In genomic region chr12:3170423-3171194, GRCh38 we compare ENCODE assay signal across 10 cellular contexts.
A peak's percentile ranks its signal among the peaks of the same experiment; 100 is the strongest.
DNase-seq lines count a peak whose midpoint lies in the region; ATAC-seq and TF ChIP-seq lines count a peak whose summit lies in the region.
"Had no signal": no experiment of that assay in that cellular context is flagged by ENCODE, and none has a peak within 500 bp of the region (broad histone marks: within the 10 kb centered on the region; RNA-seq: fewer than 3 reads in every experiment).

No MANE protein-coding gene starts in this region.

- no peaks in the 10 kb centered on the region for H3K9me3 Mint-ChIP-seq in activated T-helper 1 cell treated with anti-CD3 and anti-CD28 coated beads, Interleukin-12 subunit alpha, Interleukin-12 subunit beta, Interleukin-2, Interleukin-4 antibody, amounts not matched to agents 30 ng/mL and 10 ng/mL and 1 ng/mL, durations not matched to agents 14 hours and 24 hours and 36 hours

- no peak for TF ChIP-seq RAD21 in HCT116 (IDR thresholded peaks at IDR 0.05; ENCODE audit: low read depth)

- H3K79me2 ChIP-seq in HCT116 (ENCODE audit: insufficient read depth, low read length), result no peaks in the 10 kb centered on the region

- DNase-seq in HCT116 (ENCODE audit: low read depth, low spot score) (peak; percentile 67), WERI-Rb-1 (peak; percentile 51), fibroblast of villous mesenchyme (ENCODE audit: low read depth) (peak; percentile 94), superior temporal gyrus (ENCODE audit: extremely low spot score) (peak; percentile 20), posterior vena cava (ENCODE audit: low spot score) (no peak)
- DNase-seq in activated T-helper 1 cell treated with anti-CD3 and anti-CD28 coated beads, Interleukin-12 subunit alpha, Interleukin-12 subunit beta, Interleukin-2, Interleukin-4 antibody, amounts not matched to agents 30 ng/mL and 10 ng/mL and 1 ng/mL, durations not matched to agents 14 hours and 24 hours and 36 hours (ENCODE audit: low spot score), result no peak
- DNase-seq: activated CD4-positive, alpha-beta T cell treated with anti-CD3 and anti-CD28 coated beads for 1 hour; activated naive CD4-positive, alpha-beta T cell treated with anti-CD3 and anti-CD28 coated beads, Interleukin-2, amount 50 U/mL, for 16 hours; GDM1 had no signal

- no peaks in the 10 kb centered on the region for H3K27me3 ChIP-seq in HCT116 (ENCODE audit: insufficient read depth, low read length)
- H3K27me3 ChIP-seq in WERI-Rb-1 (ENCODE audit: insufficient read depth, low read depth, severe bottlenecking), result no peaks in the 10 kb centered on the region

- peak overlapping the region; percentile 79 for H3K4me2 ChIP-seq in HCT116 (ENCODE audit: low read length)

- no peaks in the 10 kb centered on the region for H3K36me3 Mint-ChIP-seq in activated T-helper 1 cell treated with anti-CD3 and anti-CD28 coated beads, Interleukin-12 subunit alpha, Interleukin-12 subunit beta, Interleukin-2, Interleukin-4 antibody, amounts not matched to agents 30 ng/mL and 10 ng/mL and 1 ng/mL, durations not matched to agents 14 hours and 24 hours and 36 hours (ENCODE audit: low read depth)

- no peak overlapping the region for H3K4me3 Mint-ChIP-seq in activated T-helper 1 cell treated with anti-CD3 and anti-CD28 coated beads, Interleukin-12 subunit alpha, Interleukin-12 subunit beta, Interleukin-2, Interleukin-4 antibody, amounts not matched to agents 30 ng/mL and 10 ng/mL and 1 ng/mL, durations not matched to agents 14 hours and 24 hours and 36 hours

- H3K4me1 ChIP-seq in HCT116 (ENCODE audit: control insufficient read depth in 1 of 2, insufficient read depth in 2 of 2, low read length in 2 of 2), result peaks cover 30 to 42% of the 10 kb centered on the region in 2 experiments

- H3K27ac ChIP-seq in HCT116 (ENCODE audit: low read depth, low read length) (peak overlapping the region; percentile 43; the same call in 1 of the 2 replicates), WERI-Rb-1 (peak overlapping the region; percentile 94)

- no TSS peak for BruUV-seq in HCT116 (replicated peaks; lab: Mats Ljungman, UMichigan)

- peak overlapping the region in 1 of 2 experiments; percentile 14; a peak in 2 of 4 replicates for H3K4me3 ChIP-seq in HCT116 (replicated peaks in 1 of 2; ENCODE audit: low read depth in 1 of 2, low read length in 2 of 2)
- H3K4me3 ChIP-seq in WERI-Rb-1 (ENCODE audit: low read depth, low read length), result no peak overlapping the region
- peak overlapping the region; percentile 5 for H3K4me3 ChIP-seq in fibroblast of villous mesenchyme (ENCODE audit: low read depth, low read length)

- POLR2A ChIA-PET in HCT116 (lab: Charles Lee), result no interaction called here

- CTCF ChIA-PET in HCT116 (lab: Charles Lee), result no interaction called here

- RAD21 ChIA-PET in HCT116 (lab: Charles Lee; ENCODE audit: low non-redundant PET in 1 of 2, low total read pairs in 2 of 2, uncharacterized antibody in 2 of 2, unreplicated experiment in 2 of 2), result no interaction called here

- no peak for TF ChIP-seq POLR2A in HCT116 (IDR thresholded peaks at IDR 0.05; ENCODE audit: borderline replicate concordance, extremely low read depth, insufficient read depth, insufficient read length)

- TF ChIP-seq CTCF in HCT116 (IDR thresholded peaks at IDR 0.05 in 2 of 3, conservative IDR thresholded peaks at IDR 0.05 in 1 of 3; ENCODE audit: borderline replicate concordance in 1 of 3, insufficient read depth in 1 of 3, low read depth in 2 of 3, low read length in 2 of 3) (no peak), WERI-Rb-1 (IDR thresholded peaks at IDR 0.05; ENCODE audit: low read depth, low read length) (no peak), fibroblast of villous mesenchyme (IDR thresholded peaks at IDR 0.05; ENCODE audit: insufficient read depth, low read depth, low read length) (no peak)

- no peaks in the 10 kb centered on the region for H4K20me1 ChIP-seq in HCT116 (ENCODE audit: insufficient read depth)

- peak; percentile 67 for ATAC-seq in HCT116
- ATAC-seq in GM18511 (IDR thresholded peaks at IDR 0.05; ENCODE audit: unreplicated experiment), result no peak

- no peaks in the 10 kb centered on the region for H3K9me3 ChIP-seq in HCT116 (ENCODE audit: control insufficient read depth in 1 of 2, insufficient read depth in 1 of 2, low read depth in 1 of 2, low read length in 2 of 2)
- H3K9me3 ChIP-seq in WERI-Rb-1 (ENCODE audit: severe bottlenecking), result no peaks in the 10 kb centered on the region

- H3K9ac ChIP-seq in HCT116 (ENCODE audit: low read length), result peak overlapping the region; percentile 42

- no peaks in the 10 kb centered on the region for H3K9me2 ChIP-seq in HCT116 (ENCODE audit: insufficient read depth)

- no peak overlapping the region for H2AFZ ChIP-seq in HCT116 (ENCODE audit: low read depth, low read length, poor library complexity, severe bottlenecking)

- intact Hi-C loops in HCT116 (cut with micrococcal nuclease), result no loop called here
- intact Hi-C loops in activated T-helper 1 cell treated with anti-CD3 and anti-CD28 coated beads, Interleukin-12 subunit alpha, Interleukin-12 subunit beta, Interleukin-2, Interleukin-4 antibody, amounts not matched to agents 30 ng/mL and 10 ng/mL and 1 ng/mL, durations not matched to agents 14 hours and 24 hours and 36 hours (cut with micrococcal nuclease), result no loop called here
- intact Hi-C loops in posterior vena cava (cut with DNase I), result no loop called here

- peaks cover 4% of the 10 kb centered on the region for H3K27me3 Mint-ChIP-seq in activated T-helper 1 cell treated with anti-CD3 and anti-CD28 coated beads, Interleukin-12 subunit alpha, Interleukin-12 subunit beta, Interleukin-2, Interleukin-4 antibody, amounts not matched to agents 30 ng/mL and 10 ng/mL and 1 ng/mL, durations not matched to agents 14 hours and 24 hours and 36 hours (ENCODE audit: insufficient read depth)

- H3K4me1 Mint-ChIP-seq in activated T-helper 1 cell treated with anti-CD3 and anti-CD28 coated beads, Interleukin-12 subunit alpha, Interleukin-12 subunit beta, Interleukin-2, Interleukin-4 antibody, amounts not matched to agents 30 ng/mL and 10 ng/mL and 1 ng/mL, durations not matched to agents 14 hours and 24 hours and 36 hours (ENCODE audit: low read depth), result no peaks in the 10 kb centered on the region

- no peak overlapping the region for H3K27ac Mint-ChIP-seq in activated T-helper 1 cell treated with anti-CD3 and anti-CD28 coated beads, Interleukin-12 subunit alpha, Interleukin-12 subunit beta, Interleukin-2, Interleukin-4 antibody, amounts not matched to agents 30 ng/mL and 10 ng/mL and 1 ng/mL, durations not matched to agents 14 hours and 24 hours and 36 hours

- H3K36me3 ChIP-seq in HCT116 (ENCODE audit: control insufficient read depth in 1 of 2, insufficient read depth in 2 of 2, low read length in 2 of 2) (no peaks in the 10 kb centered on the region), WERI-Rb-1 (no peaks in the 10 kb centered on the region)

TF ChIP-seq in HCT116, 20 proteins besides CTCF, POLR2A, EP300 and RAD21:
- TF ChIP-seq FOSL1 (IDR thresholded peaks at IDR 0.05; ENCODE audit: low read depth) (peak; percentile 68; the same call in 1 of the 2 replicates), CBX3 (IDR thresholded peaks at IDR 0.05; ENCODE audit: low read depth) (0 out of 2 replicates have a peak, but pooled peaks have one; percentile 20), EGR1 (IDR thresholded peaks at IDR 0.05; ENCODE audit: low read depth) (no peak), EZH2phosphoT487 (IDR thresholded peaks at IDR 0.05; ENCODE audit: borderline replicate concordance) (no peak), EZH2 (IDR thresholded peaks at IDR 0.05) (no peak), TCF7L2 (IDR thresholded peaks at IDR 0.05; ENCODE audit: borderline replicate concordance, extremely low read depth, insufficient read depth, insufficient read length) (no peak), ATF3 (IDR thresholded peaks at IDR 0.05) (no peak), ZBTB33 (IDR thresholded peaks at IDR 0.05; ENCODE audit: extremely low read depth, insufficient replicate concordance, low read length) (no peak), YY1 (IDR thresholded peaks at IDR 0.05; ENCODE audit: extremely low read depth, insufficient replicate concordance, low read depth, low read length) (no peak), MAX (IDR thresholded peaks at IDR 0.05) (peak; percentile 59), ELF1 (IDR thresholded peaks at IDR 0.05; ENCODE audit: borderline replicate concordance, low read depth) (no peak)
TF ChIP-seq in HCT116: peak in this region for 3.

Comparison
In these comparisons a context has a peak if more than half of its experiments do, and no peak if none do; other contexts are left out.
1. DNase-seq: peak in HCT116 (single experiment), WERI-Rb-1 (single experiment), fibroblast of villous mesenchyme (single experiment) and superior temporal gyrus (single experiment); none in activated T-helper 1 cell treated with anti-CD3 and anti-CD28 coated beads, Interleukin-12 subunit alpha, Interleukin-12 subunit beta, Interleukin-2, Interleukin-4 antibody, amounts not matched to agents 30 ng/mL and 10 ng/mL and 1 ng/mL, durations not matched to agents 14 hours and 24 hours and 36 hours (single experiment) and posterior vena cava (single experiment).